Comparison of ENCODE assay signal across 22 cellular contexts in genomic region chr14:104465482-104466390, GRCh38.
DNase-seq lines count a peak whose midpoint lies in the region; TF ChIP-seq lines count a peak whose summit lies in the region.
"Had no signal": no experiment of that assay in that cellular context is flagged by ENCODE, and none has a peak within 500 bp of the region (broad histone marks: within the 10 kb centered on the region; RNA-seq: fewer than 3 reads in every experiment).

No MANE protein-coding gene starts in this region.

- H3K14ac ChIP-seq in H9 (ENCODE audit: insufficient read depth, low read length) = no peak overlapping the region

- no peak overlapping the region for H4K8ac ChIP-seq in H9 (replicated peaks; ENCODE audit: insufficient read length, low read depth, low read length)

- WGBS in H9 (ENCODE audit: extremely low coverage, insufficient read length, low lambda C conversion rate) = no CpG with 5 or more reads among the region's 8 CpGs

- no peak overlapping the region for H2AK5ac ChIP-seq in H9 (ENCODE audit: insufficient read length, low read length)

- H3K4me3 ChIP-seq in right atrium auricular region = no peak overlapping the region
- H3K4me3 ChIP-seq: BLaER1, GM12878, GM23248 had no signal

- H3K9me3 Mint-ChIP-seq in osteocyte (ENCODE audit: unreplicated experiment) (no peaks in the 10 kb centered on the region), H9 (no peaks in the 10 kb centered on the region; a peak in 1 of 5 replicates)
- H3K9me3 Mint-ChIP-seq in activated CD4-positive, alpha-beta T cell treated with anti-CD3 and anti-CD28 coated beads, Interleukin-2, amount 10 ng/mL, durations not matched to agents 24 days and 14 days = no peaks in the 10 kb centered on the region
- H3K9me3 Mint-ChIP-seq: CD8-positive, alpha-beta T cell had no signal

- no peak overlapping the region for H3K23ac ChIP-seq in H9 (ENCODE audit: insufficient read length, low read depth, low read length)

- H3K27me3 ChIP-seq in right atrium auricular region = peaks cover 0 to 3% of the 10 kb centered on the region in 2 donors
- peaks cover 12% of the 10 kb centered on the region; the same call in 1 of the 2 replicates for H3K27me3 ChIP-seq in H9 (ENCODE audit: insufficient read depth, low read length)

- H3K27ac Mint-ChIP-seq in osteocyte (ENCODE audit: unreplicated experiment) (no peak overlapping the region), H9 (no peak overlapping the region)
- H3K27ac Mint-ChIP-seq in activated CD4-positive, alpha-beta T cell treated with anti-CD3 and anti-CD28 coated beads, Interleukin-2, amount 10 ng/mL, durations not matched to agents 24 days and 14 days = no peak overlapping the region
- H3K27ac Mint-ChIP-seq: B cell; CD4-positive, CD25-positive, alpha-beta regulatory T cell; CD8-positive, alpha-beta T cell; HFFc6 had no signal

- H3K27ac ChIP-seq in right atrium auricular region = no peak overlapping the region
- H3K27ac ChIP-seq in H9 (ENCODE audit: insufficient read length, low read depth, low read length) = no peak overlapping the region
- H3K27ac ChIP-seq: 22Rv1, BLaER1, C4-2B, GM23248 had no signal

- H3K27me3 Mint-ChIP-seq in osteocyte (ENCODE audit: unreplicated experiment) = peaks cover 22% of the 10 kb centered on the region
- H3K27me3 Mint-ChIP-seq in activated CD4-positive, alpha-beta T cell treated with anti-CD3 and anti-CD28 coated beads, Interleukin-2, amount 10 ng/mL, durations not matched to agents 24 days and 14 days = peaks cover 18% of the 10 kb centered on the region
- peaks cover 68% of the 10 kb centered on the region for H3K27me3 Mint-ChIP-seq in H9 (ENCODE audit: low read depth)

- no peak overlapping the region for H2BK120ac ChIP-seq in H9 (ENCODE audit: low read depth, low read length, poor library complexity, severe bottlenecking)

- H4K5ac ChIP-seq in H9 (ENCODE audit: insufficient read length, low read depth, low read length) = no peak overlapping the region

- H3K79me1 ChIP-seq in H9 (ENCODE audit: insufficient read depth, low read depth, low read length, poor library complexity, severe bottlenecking) = no peaks in the 10 kb centered on the region

- H3K4me1 Mint-ChIP-seq in osteocyte (ENCODE audit: unreplicated experiment) = peaks cover 2% of the 10 kb centered on the region
- peaks cover 3% of the 10 kb centered on the region for H3K4me1 Mint-ChIP-seq in activated CD4-positive, alpha-beta T cell treated with anti-CD3 and anti-CD28 coated beads, Interleukin-2, amount 10 ng/mL, durations not matched to agents 24 days and 14 days
- H3K4me1 Mint-ChIP-seq in H9 = peaks cover 7 to 8% of the 10 kb centered on the region in 2 experiments; a peak in 3 of 4 replicates

- H3K23me2 ChIP-seq in H9 (ENCODE audit: insufficient read length, low read depth, low read length, poor library complexity, severe bottlenecking) = peaks cover 9% of the 10 kb centered on the region

- no peak overlapping the region for H3K4me2 ChIP-seq in H9 (ENCODE audit: insufficient read depth, insufficient read length, low read length)
- H3K4me2 ChIP-seq: BLaER1 had no signal

- H3K18ac ChIP-seq in H9 (ENCODE audit: insufficient read length, low read depth, low read length) = no peak overlapping the region

- no peak overlapping the region for H2BK15ac ChIP-seq in H9 (ENCODE audit: low read depth, low read length)

- H2BK5ac ChIP-seq in H9 (ENCODE audit: insufficient read length, low read length) = no peak overlapping the region

- no peaks in the 10 kb centered on the region for H3K36me3 Mint-ChIP-seq in osteocyte (ENCODE audit: unreplicated experiment)
- H3K36me3 Mint-ChIP-seq in activated CD4-positive, alpha-beta T cell treated with anti-CD3 and anti-CD28 coated beads, Interleukin-2, amount 10 ng/mL, durations not matched to agents 24 days and 14 days (ENCODE audit: low read depth) = no peaks in the 10 kb centered on the region
- H3K36me3 Mint-ChIP-seq in H9 (ENCODE audit: insufficient read depth in 1 of 3, low read depth in 3 of 3) = 0 out of 7 replicates have a peak, but pooled peaks cover 0 to 1% (median 0%) of the 10 kb centered on the region in 3 experiments
- H3K36me3 Mint-ChIP-seq: CD4-positive, CD25-positive, alpha-beta regulatory T cell; CD8-positive, alpha-beta T cell had no signal

- no peak overlapping the region for H3K56ac ChIP-seq in H9 (ENCODE audit: insufficient read length, low read depth, low read length)

- H3T11ph ChIP-seq in H9 (ENCODE audit: low read length) = no peak overlapping the region

- DNase-seq in NCI-H2171 treated with DMSO at 0.1 percent for 48 hours (lab: John Stamatoyannopoulos, UW) (peak; percentile 20), NCI-H2171 (lab: John Stamatoyannopoulos, UW) (no peak), cardiac septum (ENCODE audit: low spot score) (peak; percentile 59), right atrium auricular region (ENCODE audit: low spot score) (no peak), islet precursor cell (peak; percentile 25), osteocyte (ENCODE audit: extremely low spot score, unreplicated experiment) (peak; percentile 70), H9 (no peak)
- DNase-seq in activated CD4-positive, alpha-beta T cell treated with anti-CD3 and anti-CD28 coated beads, Interleukin-2, amount 10 ng/mL, durations not matched to agents 24 days and 14 days = no peak
- DNase-seq: Caco-2; CD4-positive, CD25-positive, alpha-beta regulatory T cell; CD8-positive, alpha-beta T cell; DMS79; EL; GDM1; GM23248; H7; HFFc6 had no signal

- H3K4me1 ChIP-seq in right atrium auricular region (peaks cover 0 to 13% of the 10 kb centered on the region in 2 donors), H9 (ENCODE audit: insufficient read depth, low read length) (no peaks in the 10 kb centered on the region; the same call in 1 of the 2 replicates)
- H3K4me1 ChIP-seq: Caco-2 had no signal

- H3K79me2 ChIP-seq in H9 (ENCODE audit: insufficient read depth, low read length) = no peaks in the 10 kb centered on the region

- no peak overlapping the region for H4K91ac ChIP-seq in H9 (ENCODE audit: insufficient read length, low read depth, low read length)

- intact Hi-C loops in cardiac septum (cut with DNase I) = no loop called here
- intact Hi-C loops in activated CD4-positive, alpha-beta T cell treated with anti-CD3 and anti-CD28 coated beads, Interleukin-2, amount 10 ng/mL, durations not matched to agents 24 days and 14 days (cut with micrococcal nuclease) = no loop called here

- no peak overlapping the region for H2AFZ ChIP-seq in H9 (ENCODE audit: low read length)
- H2AFZ ChIP-seq: GM23248 had no signal

- no peak overlapping the region for H2BK20ac ChIP-seq in H9 (ENCODE audit: low read depth, low read length, poor library complexity, severe bottlenecking)

- no peak for TF ChIP-seq CTCF in right atrium auricular region (IDR thresholded peaks at IDR 0.05)
- no peak for TF ChIP-seq CTCF in osteocyte (IDR thresholded peaks at IDR 0.05)
- TF ChIP-seq CTCF in H9 (conservative IDR thresholded peaks at IDR 0.05) = no peak

- H3K36me3 ChIP-seq in right atrium auricular region = no peaks in the 10 kb centered on the region
- H3K36me3 ChIP-seq: BLaER1 had no signal

- no peaks in the 10 kb centered on the region for H4K20me1 ChIP-seq in H9 (ENCODE audit: control insufficient read depth, insufficient read depth, insufficient read length)
- H4K20me1 ChIP-seq: BLaER1 had no signal

- H3K4me3 Mint-ChIP-seq in osteocyte (ENCODE audit: unreplicated experiment) (no peak overlapping the region), H9 (no peak overlapping the region)
- no peak overlapping the region for H3K4me3 Mint-ChIP-seq in activated CD4-positive, alpha-beta T cell treated with anti-CD3 and anti-CD28 coated beads, Interleukin-2, amount 10 ng/mL, durations not matched to agents 24 days and 14 days
- H3K4me3 Mint-ChIP-seq: B cell; CD4-positive, CD25-positive, alpha-beta regulatory T cell; CD8-positive, alpha-beta T cell; HFFc6 had no signal

- no peak overlapping the region for H3K9ac ChIP-seq in H9 (ENCODE audit: extremely low read depth, insufficient read length, low read length)
- H3K9ac ChIP-seq: BLaER1, GM23248 had no signal

- no peak overlapping the region for H2BK12ac ChIP-seq in H9 (ENCODE audit: insufficient read length, low read depth, low read length)

- H3K9me3 ChIP-seq in right atrium auricular region (no peaks in the 10 kb centered on the region), H9 (ENCODE audit: control insufficient read depth, low read depth, low read length) (no peaks in the 10 kb centered on the region)
- H3K9me3 ChIP-seq: BLaER1, Caco-2 had no signal

- H3K4ac ChIP-seq in H9 (ENCODE audit: low read depth, low read length) = no peak overlapping the region

Comparison
In these comparisons a context has a peak if more than half of its experiments do, and no peak if none do; other contexts are left out.
1. DNase-seq: peak in NCI-H2171 treated with DMSO at 0.1 percent for 48 hours (single experiment), cardiac septum (single experiment), islet precursor cell (single experiment) and osteocyte (single experiment); none in NCI-H2171 (single experiment), right atrium auricular region (single experiment), activated CD4-positive, alpha-beta T cell treated with anti-CD3 and anti-CD28 coated beads, Interleukin-2, amount 10 ng/mL, durations not matched to agents 24 days and 14 days (single experiment) and H9 (single experiment).